17 cellular contexts compared by ENCODE assay signal in the genomic region with DNA sequence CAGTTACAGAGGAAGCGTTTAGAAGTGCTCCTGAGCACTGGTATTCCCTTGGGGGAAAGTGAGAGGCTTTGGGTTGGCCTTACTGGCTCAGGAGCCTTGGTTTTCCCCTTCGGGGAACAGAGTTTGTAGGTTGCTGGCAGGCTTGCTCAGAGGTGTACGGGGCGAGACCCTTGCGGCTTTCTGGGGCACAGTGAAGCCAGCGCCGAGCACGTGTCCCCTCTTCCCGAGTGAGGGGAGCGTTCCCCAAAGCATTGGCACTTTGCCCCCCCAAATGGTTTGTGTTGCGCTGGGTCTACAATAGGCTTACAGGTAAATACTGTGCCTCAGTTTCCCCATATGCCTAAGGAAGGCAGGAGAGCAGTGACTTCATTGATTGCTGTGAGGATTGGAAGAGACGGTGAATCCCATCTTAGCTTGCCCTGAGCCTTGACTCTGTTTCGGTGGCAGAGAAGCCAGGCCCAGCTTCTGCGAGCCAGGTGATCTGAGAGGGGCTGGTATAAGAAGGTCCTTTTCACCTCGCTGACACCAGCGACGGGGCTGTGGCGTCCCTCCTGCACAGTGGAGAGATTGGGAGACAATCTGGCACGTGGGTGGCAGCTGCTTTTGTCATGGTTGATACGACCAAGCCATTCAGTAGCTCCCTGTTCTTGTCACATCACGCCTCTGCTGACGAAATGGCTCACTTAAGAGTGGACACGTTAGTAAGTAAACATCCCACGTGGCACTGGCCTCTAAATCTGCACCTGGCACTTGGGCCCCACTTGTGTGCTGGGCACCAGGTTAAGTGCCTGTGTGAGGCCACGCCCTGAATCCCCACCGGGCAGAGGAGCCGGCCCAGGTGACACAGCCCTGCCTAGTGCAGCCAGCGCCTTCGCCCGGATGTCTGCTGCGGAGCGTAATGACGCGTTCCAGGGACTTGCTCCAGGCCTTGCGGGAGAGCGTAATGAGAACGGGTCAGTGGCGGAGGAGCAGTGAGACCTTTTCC. TPM values are rescaled to one million over a fixed set of nuclear protein-coding genes. Genes with fewer than 3 reads are reported as not detected.
DNase-seq lines count a peak whose midpoint lies in the region; ATAC-seq, FAIRE-seq and TF ChIP-seq lines count a peak whose summit lies in the region.
"Had no signal": no experiment of that assay in that cellular context is flagged by ENCODE, and none has a peak within 500 bp of the region (broad histone marks: within the 10 kb centered on the region; RNA-seq: fewer than 3 reads in every experiment).

No MANE protein-coding gene starts in this region.

- WGBS in prostate gland: 77% methylated on average over 37 of the region's 38 CpGs

- peak overlapping the region in 1 of 2 donors; percentile 62 for H3K27ac ChIP-seq in prostate gland
- H3K27ac ChIP-seq: A549, ascending aorta, KMS-11, ovary had no signal

- no peaks in the 10 kb centered on the region for H3K27me3 ChIP-seq in bronchial epithelial cell (ENCODE audit: control insufficient read depth, insufficient read depth, low read length)
- H3K27me3 ChIP-seq in prostate gland (replicated peaks; ENCODE audit: insufficient read depth): no peaks in the 10 kb centered on the region
- H3K27me3 ChIP-seq: ascending aorta, ovary had no signal

- FAIRE-seq in bronchial epithelial cell (lab: Jason Lieb, UNC): peak; percentile 70
- FAIRE-seq: A549 had no signal

- no peak for TF ChIP-seq POLR2A in prostate gland (IDR thresholded peaks at IDR 0.05)

- DNase-seq in NCI-H2196 (lab: John Stamatoyannopoulos, UW; ENCODE audit: unreplicated experiment) (peak; percentile 14), NCI-H2196 treated with DMSO at 0.1 percent for 48 hours (lab: John Stamatoyannopoulos, UW; ENCODE audit: unreplicated experiment) (no peak), NCI-H187 (lab: John Stamatoyannopoulos, UW) (peak; percentile 46 to 67), bronchial epithelial cell (ENCODE audit: low read depth) (no peak), prostate gland (ENCODE audit: low spot score) (peak; percentile 29), AG08395 (ENCODE audit: low spot score) (no peak)
- DNase-seq: activated CD4-positive, alpha-beta T cell treated with anti-CD3 and anti-CD28 coated beads, Interleukin-2, amount 50 U/mL, for 1 hour; NCI-H446; RPMI8226; T-helper 17 cell had no signal

- H3K36me3 ChIP-seq in bronchial epithelial cell (ENCODE audit: control insufficient read depth, insufficient read depth, low read length) (peaks cover 4% of the 10 kb centered on the region), prostate gland (no peaks in the 10 kb centered on the region)
- H3K36me3 ChIP-seq: ascending aorta, ovary had no signal

- H3K4me1 ChIP-seq in prostate gland (replicated peaks): no peaks in the 10 kb centered on the region
- H3K4me1 ChIP-seq: ascending aorta, Caco-2 had no signal

- H3K9me3 ChIP-seq in prostate gland: no peaks in the 10 kb centered on the region
- H3K9me3 ChIP-seq: A549, ascending aorta, Caco-2, ovary had no signal

- intact Hi-C loops in prostate gland (cut with DNase I): no loop called here

- TF ChIP-seq CTCF in bronchial epithelial cell (IDR thresholded peaks at IDR 0.05; ENCODE audit: insufficient read depth, low read length, severe bottlenecking) (no peak), prostate gland (IDR thresholded peaks at IDR 0.05) (no peak)

- H3K4me3 ChIP-seq in bronchial epithelial cell (ENCODE audit: low read depth, low read length) (no peak overlapping the region), prostate gland (no peak overlapping the region)
- H3K4me3 ChIP-seq: A549, ascending aorta, ovary had no signal

- ATAC-seq in HG02970 (IDR thresholded peaks at IDR 0.05; ENCODE audit: low FRiP score, unreplicated experiment) (no peak), GM21825 (IDR thresholded peaks at IDR 0.05; ENCODE audit: unreplicated experiment) (no peak)
- ATAC-seq: A549, T-helper 17 cell had no signal

RNA-seq across cellular contexts. Expression of a gene that starts 55.0 kb away (rescaled TPM):
- total RNA-seq in bronchial epithelial cell (36.7 and 47.9 TPM in 2 replicates), prostate gland (10 to 100 TPM; 12.4 to 13.7 TPM)

Comparison
In these comparisons a context has a peak if more than half of its experiments do, and no peak if none do; other contexts are left out.
1. DNase-seq: peak in NCI-H2196 (single experiment), NCI-H187 (2 of 2) and prostate gland (single experiment); none in NCI-H2196 treated with DMSO at 0.1 percent for 48 hours (single experiment), bronchial epithelial cell (single experiment) and AG08395 (single experiment).